8 cellular contexts compared by ENCODE assay signal in the genomic region with DNA sequence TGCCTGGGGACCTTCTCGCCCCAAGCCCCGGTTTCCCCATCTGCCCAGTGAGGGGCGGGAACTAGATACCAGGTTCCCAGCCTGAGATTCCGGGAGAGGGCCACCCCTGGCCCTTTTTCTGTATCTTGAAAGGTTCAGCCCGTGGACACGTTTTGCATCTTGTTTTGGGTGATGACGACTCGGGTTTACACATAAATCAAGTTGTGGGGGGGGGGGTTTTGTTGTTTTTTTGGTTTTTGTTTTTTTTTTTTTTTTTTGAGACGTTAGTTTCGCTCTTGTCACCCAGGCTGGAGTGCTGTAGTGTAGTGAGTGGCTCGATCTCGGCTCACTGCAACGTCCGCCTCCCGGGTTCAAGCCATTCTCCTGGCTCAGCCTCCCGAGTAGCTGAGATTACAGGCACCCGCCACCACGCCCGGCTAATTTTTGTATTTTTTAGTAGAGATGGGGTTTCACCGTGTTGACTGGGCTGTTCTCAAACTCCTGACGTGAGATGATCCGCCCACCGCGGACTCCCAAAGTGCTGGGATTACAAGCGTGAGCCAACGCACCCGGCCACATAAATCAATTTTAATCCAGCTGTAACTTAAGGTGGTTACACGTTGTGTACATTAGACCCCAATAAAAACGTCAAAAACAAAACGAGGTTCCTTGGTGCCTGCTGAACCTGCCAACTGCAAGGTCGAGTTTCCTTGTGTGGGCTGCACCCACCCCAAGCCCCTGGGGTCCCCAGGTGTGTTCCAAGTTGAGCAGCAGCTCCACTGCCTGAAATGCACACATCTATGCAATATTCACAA. TPM values are rescaled to one million over a fixed set of nuclear protein-coding genes. Genes with fewer than 3 reads are reported as not detected.
A peak's percentile ranks its signal among the peaks of the same experiment; 100 is the strongest.
DNase-seq lines count a peak whose midpoint lies in the region; ATAC-seq lines count a peak whose summit lies in the region.

No MANE protein-coding gene starts in this region.

- no peaks in the 10 kb centered on the region for H3K36me3 ChIP-seq in iPS-18a (ENCODE audit: control insufficient read depth, low read depth, low read length)

- POLR2A ChIA-PET in activated CD8-positive, alpha-beta T cell treated with anti-CD3 and anti-CD28 coated beads, Interleukin-2, amount 10 ng/mL, durations not matched to agents 7 days and 5 days (lab: Charles Lee), result interaction anchor here (1.0 kb wide), 2 partner anchors 25 to 43 kb away, joined by 3 read pairs; no protein-coding TSS in a partner anchor

- no peak for DNase-seq in activated T-cell treated with anti-CD3 and anti-CD28 coated beads, Interleukin-2, amount 50 U/mL, for 24 hours
- DNase-seq in activated T-cell treated with anti-CD3 and anti-CD28 coated beads for 4 hours (no peak), NCI-H748 treated with DMSO at 0.1 percent for 48 hours (lab: John Stamatoyannopoulos, UW) (no peak), NCI-H510A (lab: John Stamatoyannopoulos, UW) (no peak)
- DNase-seq in activated CD8-positive, alpha-beta T cell treated with anti-CD3 and anti-CD28 coated beads, Interleukin-2, amount 10 ng/mL, durations not matched to agents 7 days and 5 days, result no peak
- DNase-seq in stimulated activated naive B cell treated with anti-CD40 and anti-IgM and Interleukin-4, amounts not matched to agents 10 μg/mL and 1 μg/mL and 100 μg/mL, for 72 hours, result no peak

- CTCF ChIA-PET in activated CD8-positive, alpha-beta T cell treated with anti-CD3 and anti-CD28 coated beads, Interleukin-2, amount 10 ng/mL, durations not matched to agents 7 days and 5 days (lab: Charles Lee), result no interaction called here

- H3K27ac Mint-ChIP-seq in activated T-cell treated with anti-CD3 and anti-CD28 coated beads, Interleukin-2, amount 50 U/mL, for 24 hours, result peak overlapping the region; percentile 87
- H3K27ac Mint-ChIP-seq in activated CD8-positive, alpha-beta T cell treated with anti-CD3 and anti-CD28 coated beads, Interleukin-2, amount 10 ng/mL, durations not matched to agents 7 days and 5 days, result peak overlapping the region; percentile 93
- peak overlapping the region; percentile 84 for H3K27ac Mint-ChIP-seq in stimulated activated naive B cell treated with anti-CD40 and anti-IgM and Interleukin-4, amounts not matched to agents 10 μg/mL and 1 μg/mL and 100 μg/mL, for 72 hours

- no peaks in the 10 kb centered on the region for H3K9me3 ChIP-seq in iPS-18a (ENCODE audit: control insufficient read depth, low read depth, low read length)

- H3K27me3 ChIP-seq in iPS-18a (ENCODE audit: control insufficient read depth, insufficient read depth, low read length), result peaks cover 23% of the 10 kb centered on the region

- no peaks in the 10 kb centered on the region for H3K9me3 Mint-ChIP-seq in activated T-cell treated with anti-CD3 and anti-CD28 coated beads, Interleukin-2, amount 50 U/mL, for 24 hours
- H3K9me3 Mint-ChIP-seq in activated CD8-positive, alpha-beta T cell treated with anti-CD3 and anti-CD28 coated beads, Interleukin-2, amount 10 ng/mL, durations not matched to agents 7 days and 5 days (ENCODE audit: insufficient read depth), result no peaks in the 10 kb centered on the region
- H3K9me3 Mint-ChIP-seq in stimulated activated naive B cell treated with anti-CD40 and anti-IgM and Interleukin-4, amounts not matched to agents 10 μg/mL and 1 μg/mL and 100 μg/mL, for 72 hours, result no peaks in the 10 kb centered on the region

- H3K36me3 Mint-ChIP-seq in activated T-cell treated with anti-CD3 and anti-CD28 coated beads, Interleukin-2, amount 50 U/mL, for 24 hours (ENCODE audit: low read depth), result peaks cover 12% of the 10 kb centered on the region
- peaks cover 4% of the 10 kb centered on the region for H3K36me3 Mint-ChIP-seq in activated CD8-positive, alpha-beta T cell treated with anti-CD3 and anti-CD28 coated beads, Interleukin-2, amount 10 ng/mL, durations not matched to agents 7 days and 5 days (ENCODE audit: low read depth)
- H3K36me3 Mint-ChIP-seq in stimulated activated naive B cell treated with anti-CD40 and anti-IgM and Interleukin-4, amounts not matched to agents 10 μg/mL and 1 μg/mL and 100 μg/mL, for 72 hours, result no peaks in the 10 kb centered on the region

- ATAC-seq in activated CD8-positive, alpha-beta T cell treated with anti-CD3 and anti-CD28 coated beads, Interleukin-2, amount 10 ng/mL, durations not matched to agents 7 days and 5 days, result no peak
- ATAC-seq in stimulated activated naive B cell treated with anti-CD40 and anti-IgM and Interleukin-4, amounts not matched to agents 10 μg/mL and 1 μg/mL and 100 μg/mL, for 72 hours (replicated peaks), result no peak
- ATAC-seq in HG03469 (IDR thresholded peaks at IDR 0.05; ENCODE audit: unreplicated experiment), result no peak

- peaks cover 21% of the 10 kb centered on the region for H3K27me3 Mint-ChIP-seq in activated T-cell treated with anti-CD3 and anti-CD28 coated beads, Interleukin-2, amount 50 U/mL, for 24 hours
- peaks cover 26% of the 10 kb centered on the region for H3K27me3 Mint-ChIP-seq in activated CD8-positive, alpha-beta T cell treated with anti-CD3 and anti-CD28 coated beads, Interleukin-2, amount 10 ng/mL, durations not matched to agents 7 days and 5 days (ENCODE audit: low read depth)
- peaks cover 18 to 23% of the 10 kb centered on the region in 2 donors for H3K27me3 Mint-ChIP-seq in stimulated activated naive B cell treated with anti-CD40 and anti-IgM and Interleukin-4, amounts not matched to agents 10 μg/mL and 1 μg/mL and 100 μg/mL, for 72 hours

- H3K4me3 Mint-ChIP-seq in activated T-cell treated with anti-CD3 and anti-CD28 coated beads, Interleukin-2, amount 50 U/mL, for 24 hours, result peak overlapping the region; percentile 79
- peak overlapping the region; percentile 80 for H3K4me3 Mint-ChIP-seq in activated CD8-positive, alpha-beta T cell treated with anti-CD3 and anti-CD28 coated beads, Interleukin-2, amount 10 ng/mL, durations not matched to agents 7 days and 5 days
- peak overlapping the region; percentile 81 to 89 for H3K4me3 Mint-ChIP-seq in stimulated activated naive B cell treated with anti-CD40 and anti-IgM and Interleukin-4, amounts not matched to agents 10 μg/mL and 1 μg/mL and 100 μg/mL, for 72 hours

- H3K4me3 ChIP-seq in iPS-18a (ENCODE audit: low read length), result peak overlapping the region; percentile 72

- H3K4me1 ChIP-seq in iPS-18a (ENCODE audit: control insufficient read depth, low read depth, low read length), result peaks cover 5% of the 10 kb centered on the region

- peaks cover 27% of the 10 kb centered on the region for H3K4me1 Mint-ChIP-seq in activated T-cell treated with anti-CD3 and anti-CD28 coated beads, Interleukin-2, amount 50 U/mL, for 24 hours (ENCODE audit: low read depth)
- peaks cover 30% of the 10 kb centered on the region for H3K4me1 Mint-ChIP-seq in activated CD8-positive, alpha-beta T cell treated with anti-CD3 and anti-CD28 coated beads, Interleukin-2, amount 10 ng/mL, durations not matched to agents 7 days and 5 days (ENCODE audit: low read depth)
- peaks cover 17 to 27% of the 10 kb centered on the region in 2 donors for H3K4me1 Mint-ChIP-seq in stimulated activated naive B cell treated with anti-CD40 and anti-IgM and Interleukin-4, amounts not matched to agents 10 μg/mL and 1 μg/mL and 100 μg/mL, for 72 hours

- no peak overlapping the region for H3K27ac ChIP-seq in iPS-18a (ENCODE audit: low read length)

- peak overlapping the region; percentile 45 for H3K9ac ChIP-seq in iPS-18a (ENCODE audit: low read length)

RNA-seq across cellular contexts. Expression of a gene that starts 1.1 kb away (rescaled TPM):
- total RNA-seq in activated CD8-positive, alpha-beta T cell treated with anti-CD3 and anti-CD28 coated beads, Interleukin-2, amount 10 ng/mL, durations not matched to agents 7 days and 5 days, result 10 to 100 TPM; 42.1 to 45.2 TPM

RNA-seq across cellular contexts. Expression of a gene that starts 43.7 kb away (rescaled TPM):
- total RNA-seq in activated CD8-positive, alpha-beta T cell treated with anti-CD3 and anti-CD28 coated beads, Interleukin-2, amount 10 ng/mL, durations not matched to agents 7 days and 5 days, result 10 to 100 TPM; 13.5 to 16.0 TPM
